23 cellular contexts compared by ENCODE assay signal in the genomic region with DNA sequence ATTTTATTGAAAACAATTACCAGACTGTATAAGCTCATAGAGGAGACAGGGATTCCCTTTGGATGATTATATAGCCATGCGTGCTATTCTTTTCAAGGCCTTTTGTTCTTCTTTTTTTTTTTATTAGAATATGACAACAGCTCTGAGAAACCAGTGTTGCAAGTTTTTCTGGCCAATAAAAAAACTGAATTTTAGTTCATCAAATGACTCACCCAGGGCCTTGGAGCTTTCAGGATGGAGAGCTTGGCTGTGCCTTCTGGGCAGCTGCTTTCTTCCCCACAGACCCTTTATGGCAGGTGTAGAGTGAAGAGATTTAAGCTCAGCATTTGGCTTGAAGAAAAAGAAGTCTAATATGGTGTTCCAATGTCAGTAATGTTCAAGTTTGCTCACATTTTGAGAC.
A peak's percentile ranks its signal among the peaks of the same experiment; 100 is the strongest.
DNase-seq lines count a peak whose midpoint lies in the region; ATAC-seq and TF ChIP-seq lines count a peak whose summit lies in the region.
"Had no signal": no experiment of that assay in that cellular context is flagged by ENCODE, and none has a peak within 500 bp of the region (broad histone marks: within the 10 kb centered on the region; RNA-seq: fewer than 3 reads in every experiment).

No MANE protein-coding gene starts in this region.

- H3K27me3 Mint-ChIP-seq in GM23338 (ENCODE audit: insufficient read depth, low read depth, poor library complexity), result peaks cover 2% of the 10 kb centered on the region
- H3K27me3 Mint-ChIP-seq: T-helper 17 cell had no signal

- H3K4me2 ChIP-seq in GM23338 (no peak overlapping the region), PC-3 (ENCODE audit: low read length) (no peak overlapping the region)
- H3K4me2 ChIP-seq: A549 had no signal

- ATAC-seq in GM23338, result no peak
- no peak; the same call in 1 of the 2 replicates for ATAC-seq in PC-3
- ATAC-seq in foreskin keratinocyte, result peak; percentile 58
- ATAC-seq in HG03095 (IDR thresholded peaks at IDR 0.05; ENCODE audit: unreplicated experiment), result no peak
- ATAC-seq: A549, HepG2, K562, T-helper 17 cell had no signal

- H3K4me1 Mint-ChIP-seq in GM23338, result peaks cover 13% of the 10 kb centered on the region; the same call in 1 of the 3 replicates
- H3K4me1 Mint-ChIP-seq: CD4-positive, CD25-positive, alpha-beta regulatory T cell; T-helper 17 cell had no signal

- DNase-seq in DMS53 treated with DMSO at 0.1 percent for 48 hours (lab: John Stamatoyannopoulos, UW; ENCODE audit: unreplicated experiment) (peak; percentile 14), GM23338 (ENCODE audit: low spot score) (no peak), PC-3 (peak; percentile 85), foreskin keratinocyte (peak; percentile 15 to 63), NCI-H1105 (lab: John Stamatoyannopoulos, UW) (no peak)
- DNase-seq in stimulated activated CD4-positive, alpha-beta T cell treated with anti-CD3 and anti-CD28 coated beads, Interleukin-2, amount 100 ng/mL, for 24 hours, result no peak
- DNase-seq: CD4-positive, CD25-positive, alpha-beta regulatory T cell; COR-L47; GDM1; H7; HFFc6; NCI-H1105 treated with DMSO at 0.1 percent for 48 hours; NCI-H2029 treated with DMSO at 0.1 percent for 48 hours; NCI-H446; NCI-H526; OCI-M1; Right ventricle myocardium superior; T-helper 17 cell had no signal

- H3K36me3 Mint-ChIP-seq in GM23338 (ENCODE audit: low read depth), result no peaks in the 10 kb centered on the region
- H3K36me3 Mint-ChIP-seq: CD4-positive, CD25-positive, alpha-beta regulatory T cell had no signal

- H4K20me1 ChIP-seq in GM23338 (replicated peaks; ENCODE audit: insufficient read depth) (no peaks in the 10 kb centered on the region; the same call in 1 of the 2 replicates), PC-3 (ENCODE audit: low read length) (no peaks in the 10 kb centered on the region)

- BruUV-seq in PC-3 (replicated peaks; lab: Mats Ljungman, UMichigan), result no TSS peak

- POLR2A ChIA-PET in PC-3 (lab: Charles Lee; ENCODE audit: unreplicated experiment), result no interaction called here

- CTCF ChIA-PET in PC-3 (lab: Charles Lee), result no interaction called here

- TF ChIP-seq CTCF in GM23338 (conservative IDR thresholded peaks at IDR 0.05; ENCODE audit: low read depth in 2 of 2) (no peak), PC-3 (conservative IDR thresholded peaks at IDR 0.05; ENCODE audit: low read depth, low read length) (no peak), foreskin keratinocyte (conservative IDR thresholded peaks at IDR 0.05) (no peak)

- no peak overlapping the region for H2AFZ ChIP-seq in GM23338
- no peak overlapping the region for H2AFZ ChIP-seq in PC-3 (ENCODE audit: low read length)

- peak overlapping the region; percentile 37; the same call in 1 of the 2 replicates for H3K27ac Mint-ChIP-seq in GM23338
- H3K27ac Mint-ChIP-seq: B cell; CD4-positive, CD25-positive, alpha-beta regulatory T cell; HFFc6; T-helper 17 cell had no signal

- H3K79me2 ChIP-seq in GM23338 (replicated peaks; ENCODE audit: insufficient read depth) (no peaks in the 10 kb centered on the region), PC-3 (ENCODE audit: low read length) (no peaks in the 10 kb centered on the region)

- H3K27me3 ChIP-seq in GM23338 (ENCODE audit: insufficient read depth), result no peaks in the 10 kb centered on the region
- H3K27me3 ChIP-seq in PC-3 (ENCODE audit: low read length), result no peaks in the 10 kb centered on the region
- peaks cover 9% of the 10 kb centered on the region for H3K27me3 ChIP-seq in foreskin keratinocyte

- H3K36me3 ChIP-seq in GM23338 (ENCODE audit: insufficient read depth) (no peaks in the 10 kb centered on the region), PC-3 (ENCODE audit: low read depth, low read length) (no peaks in the 10 kb centered on the region)

- no peaks in the 10 kb centered on the region for H3K9me3 Mint-ChIP-seq in GM23338

- H3K27ac ChIP-seq in GM23338 (ENCODE audit: low read depth) (no peak overlapping the region), PC-3 (ENCODE audit: low read length) (peak overlapping the region; percentile 11; the same call in 1 of the 2 replicates), foreskin keratinocyte (no peak overlapping the region)
- H3K27ac ChIP-seq: A549 had no signal

- H3K9me3 ChIP-seq in PC-3 (ENCODE audit: low read length), result no peaks in the 10 kb centered on the region
- H3K9me3 ChIP-seq: A549 had no signal

- intact Hi-C loops in PC-3 (cut with micrococcal nuclease), result no loop called here

- H3K4me3 ChIP-seq in GM23338 (no peak overlapping the region), PC-3 (ENCODE audit: low read length) (no peak overlapping the region)
- H3K4me3 ChIP-seq: A549, K562 had no signal

- no peak overlapping the region for H3K4me3 Mint-ChIP-seq in GM23338
- H3K4me3 Mint-ChIP-seq: B cell; CD4-positive, CD25-positive, alpha-beta regulatory T cell; HFFc6; T-helper 17 cell had no signal

- H3F3A ChIP-seq in GM23338 (replicated peaks; ENCODE audit: low read depth) (no peaks in the 10 kb centered on the region), PC-3 (ENCODE audit: low read length, unreplicated experiment) (no peaks in the 10 kb centered on the region)

- no peak overlapping the region for H3K9ac ChIP-seq in PC-3 (ENCODE audit: low read length)

- H3K9me2 ChIP-seq in GM23338 (ENCODE audit: insufficient read depth), result peaks cover 5% of the 10 kb centered on the region; the same call in 1 of the 2 replicates
- no peaks in the 10 kb centered on the region for H3K9me2 ChIP-seq in PC-3 (replicated peaks; ENCODE audit: low read length)

- H3K4me1 ChIP-seq in GM23338 (ENCODE audit: insufficient read depth) (no peaks in the 10 kb centered on the region), PC-3 (ENCODE audit: insufficient read depth, low read length) (peaks cover 25% of the 10 kb centered on the region), foreskin keratinocyte (no peaks in the 10 kb centered on the region)

TF ChIP-seq in GM23338, 12 proteins besides CTCF, POLR2A, EP300 and RAD21 (continues in another document):
- TF ChIP-seq CREB1 (CRISPR knock-in tag; IDR thresholded peaks at IDR 0.05; ENCODE audit: low read depth) (no peak), ZNF114 (CRISPR knock-in tag; IDR thresholded peaks at IDR 0.05) (no peak), EZH2 (IDR thresholded peaks at IDR 0.05; ENCODE audit: low read depth, unreplicated experiment) (no peak), ZNF331 (CRISPR knock-in tag; IDR thresholded peaks at IDR 0.05; ENCODE audit: low read depth) (no peak), POLR2AphosphoS5 (IDR thresholded peaks at IDR 0.05; ENCODE audit: low read depth) (no peak), NANOG (IDR thresholded peaks at IDR 0.05; ENCODE audit: borderline replicate concordance) (no peak), STAT1 (IDR thresholded peaks at IDR 0.05; ENCODE audit: unreplicated experiment) (no peak), EZH2phosphoT487 (IDR thresholded peaks at IDR 0.05; ENCODE audit: unreplicated experiment) (no peak)
- TF ChIP-seq, protein P1, sequence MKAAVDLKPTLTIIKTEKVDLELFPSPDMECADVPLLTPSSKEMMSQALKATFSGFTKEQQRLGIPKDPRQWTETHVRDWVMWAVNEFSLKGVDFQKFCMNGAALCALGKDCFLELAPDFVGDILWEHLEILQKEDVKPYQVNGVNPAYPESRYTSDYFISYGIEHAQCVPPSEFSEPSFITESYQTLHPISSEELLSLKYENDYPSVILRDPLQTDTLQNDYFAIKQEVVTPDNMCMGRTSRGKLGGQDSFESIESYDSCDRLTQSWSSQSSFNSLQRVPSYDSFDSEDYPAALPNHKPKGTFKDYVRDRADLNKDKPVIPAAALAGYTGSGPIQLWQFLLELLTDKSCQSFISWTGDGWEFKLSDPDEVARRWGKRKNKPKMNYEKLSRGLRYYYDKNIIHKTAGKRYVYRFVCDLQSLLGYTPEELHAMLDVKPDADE (IDR thresholded peaks at IDR 0.05), result no peak
- TF ChIP-seq, protein P2, sequence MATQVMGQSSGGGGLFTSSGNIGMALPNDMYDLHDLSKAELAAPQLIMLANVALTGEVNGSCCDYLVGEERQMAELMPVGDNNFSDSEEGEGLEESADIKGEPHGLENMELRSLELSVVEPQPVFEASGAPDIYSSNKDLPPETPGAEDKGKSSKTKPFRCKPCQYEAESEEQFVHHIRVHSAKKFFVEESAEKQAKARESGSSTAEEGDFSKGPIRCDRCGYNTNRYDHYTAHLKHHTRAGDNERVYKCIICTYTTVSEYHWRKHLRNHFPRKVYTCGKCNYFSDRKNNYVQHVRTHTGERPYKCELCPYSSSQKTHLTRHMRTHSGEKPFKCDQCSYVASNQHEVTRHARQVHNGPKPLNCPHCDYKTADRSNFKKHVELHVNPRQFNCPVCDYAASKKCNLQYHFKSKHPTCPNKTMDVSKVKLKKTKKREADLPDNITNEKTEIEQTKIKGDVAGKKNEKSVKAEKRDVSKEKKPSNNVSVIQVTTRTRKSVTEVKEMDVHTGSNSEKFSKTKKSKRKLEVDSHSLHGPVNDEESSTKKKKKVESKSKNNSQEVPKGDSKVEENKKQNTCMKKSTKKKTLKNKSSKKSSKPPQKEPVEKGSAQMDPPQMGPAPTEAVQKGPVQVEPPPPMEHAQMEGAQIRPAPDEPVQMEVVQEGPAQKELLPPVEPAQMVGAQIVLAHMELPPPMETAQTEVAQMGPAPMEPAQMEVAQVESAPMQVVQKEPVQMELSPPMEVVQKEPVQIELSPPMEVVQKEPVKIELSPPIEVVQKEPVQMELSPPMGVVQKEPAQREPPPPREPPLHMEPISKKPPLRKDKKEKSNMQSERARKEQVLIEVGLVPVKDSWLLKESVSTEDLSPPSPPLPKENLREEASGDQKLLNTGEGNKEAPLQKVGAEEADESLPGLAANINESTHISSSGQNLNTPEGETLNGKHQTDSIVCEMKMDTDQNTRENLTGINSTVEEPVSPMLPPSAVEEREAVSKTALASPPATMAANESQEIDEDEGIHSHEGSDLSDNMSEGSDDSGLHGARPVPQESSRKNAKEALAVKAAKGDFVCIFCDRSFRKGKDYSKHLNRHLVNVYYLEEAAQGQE (IDR thresholded peaks at IDR 0.05; ENCODE audit: unreplicated experiment), result no peak

Comparison
In these comparisons a context has a peak if more than half of its experiments do, and no peak if none do; other contexts are left out.
1. DNase-seq: peak in DMS53 treated with DMSO at 0.1 percent for 48 hours (single experiment), PC-3 (single experiment) and foreskin keratinocyte (2 of 2); none in GM23338 (single experiment), NCI-H1105 (single experiment) and stimulated activated CD4-positive, alpha-beta T cell treated with anti-CD3 and anti-CD28 coated beads, Interleukin-2, amount 100 ng/mL, for 24 hours (0 of 2).